In the genomic region with DNA sequence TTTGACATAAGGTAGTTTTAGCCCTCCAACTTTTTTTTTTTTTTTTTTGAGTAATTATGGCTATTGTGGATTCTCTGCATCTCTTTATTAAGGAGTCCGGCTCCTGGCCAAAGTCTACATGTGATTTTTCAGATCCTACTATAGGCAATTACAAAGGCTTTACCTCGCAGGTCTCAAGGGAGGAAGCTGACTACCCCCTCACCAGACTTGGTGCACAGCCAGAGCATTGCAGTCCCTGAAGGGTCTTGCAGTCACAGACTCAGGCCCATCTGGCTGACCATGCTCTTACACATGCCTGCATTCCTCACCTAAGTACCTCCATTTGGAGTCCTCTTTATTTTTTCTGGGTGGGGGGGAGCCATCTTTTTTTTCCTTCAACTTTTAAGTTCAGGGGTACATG, we compare ENCODE assay signal across 30 cellular contexts.
"Had no signal": no experiment of that assay in that cellular context is flagged by ENCODE, and none has a peak within 500 bp of the region (broad histone marks: within the 10 kb centered on the region; RNA-seq: fewer than 3 reads in every experiment).

No MANE protein-coding gene starts in this region.

- H3K9me3 ChIP-seq: gastrocnemius medialis, pancreas, prostate gland, testis had no signal

- H3K4me3 ChIP-seq: ascending aorta, cardiac muscle cell, coronary artery, dorsolateral prefrontal cortex, gastrocnemius medialis, hepatocyte, pancreas, prostate gland, skin epidermis, testis had no signal

- DNase-seq: activated CD4-positive, alpha-beta memory T cell treated with anti-CD3 and anti-CD28 coated beads for 36 hours; activated CD4-positive, alpha-beta T cell treated with anti-CD3 and anti-CD28 coated beads for 48 hours; activated CD8-positive, alpha-beta memory T cell treated with anti-CD3 and anti-CD28 coated beads, Interleukin-2, amount 50 U/mL, for 4 hours; activated effector memory CD4-positive, alpha-beta T cell treated with anti-CD3 and anti-CD28 coated beads, Interleukin-2, amount 50 U/mL, for 16 hours; activated naive CD4-positive, alpha-beta T cell treated with anti-CD3 and anti-CD28 coated beads for 36 hours; activated naive CD8-positive, alpha-beta T cell treated with anti-CD3 and anti-CD28 coated beads, Interleukin-2, amount 10 ng/mL, durations not matched to agents 7 days and 5 days; activated T-cell treated with anti-CD3 and anti-CD28 coated beads, Interleukin-2, amount 50 U/mL, for 1 hour; dorsolateral prefrontal cortex; effector memory CD4-positive, alpha-beta T cell; gastrocnemius medialis; islet precursor cell; left ventricle myocardium superior; mammary epithelial cell; naive B cell; nephron progenitor cell; pancreas; retina; stimulated activated CD4-positive, alpha-beta T cell treated with anti-CD3 and anti-CD28 coated beads, Interleukin-12 subunit alpha, Interleukin-12 subunit beta, amount 100 ng/mL, for 4 hours; stimulated activated CD4-positive, alpha-beta T cell treated with anti-CD3 and anti-CD28 coated beads, Interleukin-4, amount 100 ng/mL, for 1 hour; stimulated activated naive CD8-positive, alpha-beta T cell treated with anti-CD3 and anti-CD28 coated beads, Interleukin-15, Interleukin-2, amounts not matched to agents 100 U/mL and 50 U/mL, for 24 hours; T1000; testis; trophoblast cell; WERI-Rb-1 had no signal

- H3K27me3 ChIP-seq: ascending aorta, cardiac muscle cell, dorsolateral prefrontal cortex, gastrocnemius medialis, hepatocyte, pancreas, testis had no signal

- H3K27ac ChIP-seq: ascending aorta, cardiac muscle cell, coronary artery, dorsolateral prefrontal cortex, gastrocnemius medialis, hepatocyte, pancreas, prostate gland, skin epidermis, testis, WERI-Rb-1 had no signal

- H3K4me2 ChIP-seq: hepatocyte had no signal

- H3K36me3 ChIP-seq: cardiac muscle cell, prostate gland, WERI-Rb-1 had no signal

- H3K4me1 ChIP-seq: ascending aorta, gastrocnemius medialis, pancreas, prostate gland, testis had no signal

- H2AFZ ChIP-seq: hepatocyte had no signal

- H3K79me2 ChIP-seq: hepatocyte had no signal
